1 cellular context compared by ENCODE assay signal in genomic region chr19:19113040-19113541, GRCh38.
TF ChIP-seq lines count a peak whose summit lies in the region.

No MANE protein-coding gene starts in this region.

TF ChIP-seq in K562, 482 proteins besides CTCF, POLR2A, EP300 and RAD21 (continues in another document):
- no peak for TF ChIP-seq CREB1 (IDR thresholded peaks at IDR 0.05)
- no peak for TF ChIP-seq CREB1 (CRISPR knock-in tag; IDR thresholded peaks at IDR 0.05)
- no peak for TF ChIP-seq NFE2L1 (tag; IDR thresholded peaks at IDR 0.05; ENCODE audit: borderline replicate concordance, low read depth)
- no peak for TF ChIP-seq HNRNPH1 (optimal IDR thresholded peaks at IDR 0.05; ENCODE audit: low read depth, low read length)
- no peak for TF ChIP-seq ZNF408 (CRISPR knock-in tag; IDR thresholded peaks at IDR 0.05; ENCODE audit: low read depth)
- no peak for TF ChIP-seq BCOR (IDR thresholded peaks at IDR 0.05)
- no peak for TF ChIP-seq PKNOX1 (IDR thresholded peaks at IDR 0.05)
- TF ChIP-seq ZNF740 (CRISPR knock-in tag; IDR thresholded peaks at IDR 0.05), result no peak
- TF ChIP-seq ZNF740 (tag; IDR thresholded peaks at IDR 0.05), result no peak
- TF ChIP-seq POLR2B (IDR thresholded peaks at IDR 0.05; ENCODE audit: low read depth, partially characterized antibody), result no peak
- no peak for TF ChIP-seq POU5F1 (IDR thresholded peaks at IDR 0.05; ENCODE audit: borderline replicate concordance, low read depth, low read length, partially characterized antibody)
- TF ChIP-seq ETV1 (tag; conservative IDR thresholded peaks at IDR 0.05; ENCODE audit: low read depth), result no peak
- no peak for TF ChIP-seq ZNF212 (CRISPR knock-in tag; IDR thresholded peaks at IDR 0.05)
- no peak for TF ChIP-seq HBP1 (CRISPR knock-in tag; IDR thresholded peaks at IDR 0.05)
- no peak for TF ChIP-seq MEF2D (tag; conservative IDR thresholded peaks at IDR 0.05; ENCODE audit: low read depth)
- no peak for TF ChIP-seq PHF8 (IDR thresholded peaks at IDR 0.05; ENCODE audit: borderline replicate concordance, low read length)
- TF ChIP-seq ZNF696 (CRISPR knock-in tag; conservative IDR thresholded peaks at IDR 0.05), result no peak
- no peak for TF ChIP-seq BHLHE40 (IDR thresholded peaks at IDR 0.05; ENCODE audit: low read length)
- TF ChIP-seq U2AF2 (optimal IDR thresholded peaks at IDR 0.05; ENCODE audit: low read depth, low read length), result no peak
- peak; percentile 43; the same call in 1 of the 2 replicates for TF ChIP-seq VEZF1 (CRISPR knock-in tag; IDR thresholded peaks at IDR 0.05)
- no peak for TF ChIP-seq REST (CRISPR knock-in tag; IDR thresholded peaks at IDR 0.05; ENCODE audit: low read depth)
- no peak for TF ChIP-seq TFAM (CRISPR knock-in tag; conservative IDR thresholded peaks at IDR 0.05)
- TF ChIP-seq MTF1 (CRISPR knock-in tag; IDR thresholded peaks at IDR 0.05; ENCODE audit: borderline replicate concordance), result no peak
- no peak for TF ChIP-seq HMG20B (CRISPR knock-in tag; IDR thresholded peaks at IDR 0.05)
- TF ChIP-seq FOXA3 (CRISPR knock-in tag; conservative IDR thresholded peaks at IDR 0.05 in 1 of 2, IDR thresholded peaks at IDR 0.05 in 1 of 2), result no peak
- no peak for TF ChIP-seq ADNP (tag; IDR thresholded peaks at IDR 0.05)
- no peak for TF ChIP-seq ARHGAP35 (IDR thresholded peaks at IDR 0.05; ENCODE audit: partially characterized antibody)
- no peak for TF ChIP-seq RFX5 (IDR thresholded peaks at IDR 0.05; ENCODE audit: low read depth, low read length)
- no peak for TF ChIP-seq KAT7 (CRISPR knock-in tag; IDR thresholded peaks at IDR 0.05; ENCODE audit: borderline replicate concordance)
- no peak for TF ChIP-seq NR2F6 (CRISPR knock-in tag; IDR thresholded peaks at IDR 0.05)
- TF ChIP-seq ZNF785 (CRISPR knock-in tag; IDR thresholded peaks at IDR 0.05), result no peak
- no peak for TF ChIP-seq PHB (CRISPR knock-in tag; IDR thresholded peaks at IDR 0.05)
- TF ChIP-seq HCFC1 (IDR thresholded peaks at IDR 0.05; ENCODE audit: low read depth, low read length), result no peak
- no peak for TF ChIP-seq ZNF431 (CRISPR knock-in tag; IDR thresholded peaks at IDR 0.05)
- no peak for TF ChIP-seq ZSCAN29 (IDR thresholded peaks at IDR 0.05)
- no peak for TF ChIP-seq ZNF3 (CRISPR knock-in tag; IDR thresholded peaks at IDR 0.05)
- no peak for TF ChIP-seq ETV5 (CRISPR knock-in tag; IDR thresholded peaks at IDR 0.05; ENCODE audit: low read depth)
- TF ChIP-seq CCNT2 (IDR thresholded peaks at IDR 0.05; ENCODE audit: borderline replicate concordance, extremely low read depth, insufficient read length, low read depth, low read length), result no peak
- TF ChIP-seq ZNF76 (CRISPR knock-in tag; IDR thresholded peaks at IDR 0.05; ENCODE audit: borderline replicate concordance), result no peak
- TF ChIP-seq RBM22 (IDR thresholded peaks at IDR 0.05; ENCODE audit: low read depth, low read length, poor library complexity, severe bottlenecking), result peak; percentile 71
- TF ChIP-seq NONO (IDR thresholded peaks at IDR 0.05; ENCODE audit: low read depth in 2 of 2, low read length in 1 of 2), result no peak
- TF ChIP-seq, protein P1, sequence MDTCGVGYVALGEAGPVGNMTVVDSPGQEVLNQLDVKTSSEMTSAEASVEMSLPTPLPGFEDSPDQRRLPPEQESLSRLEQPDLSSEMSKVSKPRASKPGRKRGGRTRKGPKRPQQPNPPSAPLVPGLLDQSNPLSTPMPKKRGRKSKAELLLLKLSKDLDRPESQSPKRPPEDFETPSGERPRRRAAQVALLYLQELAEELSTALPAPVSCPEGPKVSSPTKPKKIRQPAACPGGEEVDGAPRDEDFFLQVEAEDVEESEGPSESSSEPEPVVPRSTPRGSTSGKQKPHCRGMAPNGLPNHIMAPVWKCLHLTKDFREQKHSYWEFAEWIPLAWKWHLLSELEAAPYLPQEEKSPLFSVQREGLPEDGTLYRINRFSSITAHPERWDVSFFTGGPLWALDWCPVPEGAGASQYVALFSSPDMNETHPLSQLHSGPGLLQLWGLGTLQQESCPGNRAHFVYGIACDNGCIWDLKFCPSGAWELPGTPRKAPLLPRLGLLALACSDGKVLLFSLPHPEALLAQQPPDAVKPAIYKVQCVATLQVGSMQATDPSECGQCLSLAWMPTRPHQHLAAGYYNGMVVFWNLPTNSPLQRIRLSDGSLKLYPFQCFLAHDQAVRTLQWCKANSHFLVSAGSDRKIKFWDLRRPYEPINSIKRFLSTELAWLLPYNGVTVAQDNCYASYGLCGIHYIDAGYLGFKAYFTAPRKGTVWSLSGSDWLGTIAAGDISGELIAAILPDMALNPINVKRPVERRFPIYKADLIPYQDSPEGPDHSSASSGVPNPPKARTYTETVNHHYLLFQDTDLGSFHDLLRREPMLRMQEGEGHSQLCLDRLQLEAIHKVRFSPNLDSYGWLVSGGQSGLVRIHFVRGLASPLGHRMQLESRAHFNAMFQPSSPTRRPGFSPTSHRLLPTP (IDR thresholded peaks at IDR 0.05; ENCODE audit: borderline replicate concordance, extremely low read depth, insufficient read length), result no peak
- peak; percentile 43; the same call in 1 of the 2 replicates for TF ChIP-seq SMC3 (conservative IDR thresholded peaks at IDR 0.05; ENCODE audit: insufficient read depth, low read depth, low read length)
- TF ChIP-seq SRSF7 (optimal IDR thresholded peaks at IDR 0.05; ENCODE audit: low read depth, low read length), result no peak
- peak; percentile 73 for TF ChIP-seq POLR2G (IDR thresholded peaks at IDR 0.05; ENCODE audit: low read depth, low read length)
- no peak for TF ChIP-seq ZNF316 (IDR thresholded peaks at IDR 0.05)
- no peak for TF ChIP-seq RCOR1 (IDR thresholded peaks at IDR 0.05; ENCODE audit: borderline replicate concordance in 1 of 2, low read depth in 2 of 2, low read length in 2 of 2)
- peak; percentile 12 for TF ChIP-seq NFYB (IDR thresholded peaks at IDR 0.05; ENCODE audit: extremely low read depth, insufficient read length)
- no peak for TF ChIP-seq ZNF398 (CRISPR knock-in tag; IDR thresholded peaks at IDR 0.05)
- no peak for TF ChIP-seq XRCC5 (IDR thresholded peaks at IDR 0.05; ENCODE audit: low read depth, low read length)
- TF ChIP-seq LEF1 (IDR thresholded peaks at IDR 0.05), result no peak
- TF ChIP-seq PHF21A (IDR thresholded peaks at IDR 0.05; ENCODE audit: borderline replicate concordance, low read depth), result no peak
- no peak for TF ChIP-seq USF2 (CRISPR knock-in tag; IDR thresholded peaks at IDR 0.05)
- no peak for TF ChIP-seq NR4A1 (CRISPR knock-in tag; IDR thresholded peaks at IDR 0.05)
- TF ChIP-seq NR4A1 (tag; IDR thresholded peaks at IDR 0.05), result no peak
- TF ChIP-seq TCF7L2 (IDR thresholded peaks at IDR 0.05; ENCODE audit: low read depth, low read length), result no peak
- 0 out of 2 replicates have a peak, but pooled peaks have one; percentile 24 for TF ChIP-seq ZBTB7A (IDR thresholded peaks at IDR 0.05; ENCODE audit: borderline replicate concordance, control insufficient read depth, low read depth, low read length)
- 0 out of 2 replicates have a peak, but pooled peaks have one; percentile 29 for TF ChIP-seq ETS1 (conservative IDR thresholded peaks at IDR 0.05; ENCODE audit: control insufficient read depth, low read depth, low read length)
